ENCODE assay signal across 25 cellular contexts in genomic region chr15:37291920-37292319, GRCh38.
DNase-seq lines count a peak whose midpoint lies in the region; ATAC-seq and TF ChIP-seq lines count a peak whose summit lies in the region.
"Had no signal": no experiment of that assay in that cellular context is flagged by ENCODE, and none has a peak within 500 bp of the region (broad histone marks: within the 10 kb centered on the region; RNA-seq: fewer than 3 reads in every experiment).

No MANE protein-coding gene starts in this region.

- H3K4me2 ChIP-seq in neural cell (ENCODE audit: low read length) = no peak overlapping the region
- H3K4me2 ChIP-seq: GM23338 had no signal

- TF ChIP-seq RAD21 in neural cell (conservative IDR thresholded peaks at IDR 0.05) = no peak

- H3K27ac ChIP-seq in neural cell (ENCODE audit: low read length) = no peak overlapping the region
- H3K27ac ChIP-seq: Peyer's patch, SK-N-MC had no signal

- H3K36me3 ChIP-seq in neural cell (ENCODE audit: insufficient read depth, low read length) = no peaks in the 10 kb centered on the region
- H3K36me3 ChIP-seq: HAP-1, MG63, Peyer's patch had no signal

- DNase-seq in RKO (ENCODE audit: low spot score) = peak; percentile 16
- DNase-seq in epithelial cell of esophagus (ENCODE audit: low read depth) = peak; percentile 3
- no peak for DNase-seq in NOMO-1 treated with DMSO at 0.1 percent for 48 hours (lab: John Stamatoyannopoulos, UW; ENCODE audit: unreplicated experiment)
- no peak for DNase-seq in T-helper 17 cell
- DNase-seq in nucleus accumbens (lab: John Stamatoyannopoulos, UW) = no peak
- no peak for DNase-seq in natural killer cell
- DNase-seq: C1 segment of cervical spinal cord; CD4-positive, alpha-beta memory T cell; COR-L47; DMS79; EL; GDM1; HFFc6; MG63; NCI-H1105 treated with DMSO at 0.1 percent for 48 hours; NCI-H2029; NCI-H69; Peyer's patch; SIG-M5 had no signal

- no peaks in the 10 kb centered on the region for H3F3A ChIP-seq in neural cell (ENCODE audit: insufficient read depth, low read length, poor library complexity, severe bottlenecking)

- H3K79me2 ChIP-seq in neural cell (replicated peaks; ENCODE audit: insufficient read depth, low read length) = no peaks in the 10 kb centered on the region

- H3K27me3 Mint-ChIP-seq in T-helper 17 cell (no peaks in the 10 kb centered on the region), natural killer cell (ENCODE audit: low read depth in 2 of 2) (no peaks in the 10 kb centered on the region)
- H3K27me3 Mint-ChIP-seq: CD4-positive, alpha-beta memory T cell had no signal

- H3K27ac Mint-ChIP-seq in T-helper 17 cell = no peak overlapping the region
- H3K27ac Mint-ChIP-seq in natural killer cell = no peak overlapping the region
- H3K27ac Mint-ChIP-seq: CD4-positive, alpha-beta memory T cell; GM23338; HFFc6 had no signal

- no peaks in the 10 kb centered on the region for H4K20me1 ChIP-seq in neural cell (ENCODE audit: insufficient read depth)

- no peak overlapping the region for H2AFZ ChIP-seq in neural cell (ENCODE audit: low read depth, low read length)
- H2AFZ ChIP-seq: GM23338 had no signal

- H3K9me3 Mint-ChIP-seq in natural killer cell = peaks cover 10 to 14% of the 10 kb centered on the region in 2 donors
- H3K9me3 Mint-ChIP-seq: GM23338, HFFc6 had no signal

- ATAC-seq in T-helper 17 cell (no peak), natural killer cell (no peak)
- ATAC-seq: GM12878, GM23338, K562 had no signal

- no peaks in the 10 kb centered on the region for H3K4me1 Mint-ChIP-seq in T-helper 17 cell
- H3K4me1 Mint-ChIP-seq in natural killer cell = no peaks in the 10 kb centered on the region
- H3K4me1 Mint-ChIP-seq: CD4-positive, alpha-beta memory T cell; GM23338 had no signal

- H3K27me3 ChIP-seq in neural cell (ENCODE audit: insufficient read depth, low read depth, low read length) = no peaks in the 10 kb centered on the region
- H3K27me3 ChIP-seq: MG63, Peyer's patch had no signal

- TF ChIP-seq EP300 in neural cell (conservative IDR thresholded peaks at IDR 0.05; ENCODE audit: poor library complexity, severe bottlenecking) = peak; percentile 6

- intact Hi-C loops in natural killer cell (cut with micrococcal nuclease) = no loop called here

- H3K4me3 Mint-ChIP-seq in T-helper 17 cell (no peak overlapping the region), natural killer cell (no peak overlapping the region)
- H3K4me3 Mint-ChIP-seq: CD4-positive, alpha-beta memory T cell; GM23338; HFFc6 had no signal

- no peaks in the 10 kb centered on the region for H3K9me2 ChIP-seq in neural cell (ENCODE audit: insufficient read depth, low read length)

- H3K9ac ChIP-seq in neural cell (ENCODE audit: low read length) = no peak overlapping the region

- H3K9me3 ChIP-seq in neural cell (ENCODE audit: low read length) (no peaks in the 10 kb centered on the region), T-helper 17 cell (ENCODE audit: control insufficient read depth, low read length, poor library complexity, severe bottlenecking) (peaks cover 2% of the 10 kb centered on the region)
- H3K9me3 ChIP-seq: HAP-1, MG63, Peyer's patch had no signal

- H3K4me3 ChIP-seq in epithelial cell of esophagus (ENCODE audit: low read length) (no peak overlapping the region), neural cell (ENCODE audit: low read length) (no peak overlapping the region)
- H3K4me3 ChIP-seq: GM12878, GM23338, HAP-1, K562, MG63, Peyer's patch, SK-N-MC had no signal

- TF ChIP-seq CTCF in epithelial cell of esophagus (IDR thresholded peaks at IDR 0.05; ENCODE audit: insufficient read depth, low read depth, low read length, missing control alignments) (no peak), neural cell (IDR thresholded peaks at IDR 0.05; ENCODE audit: poor library complexity, severe bottlenecking) (no peak), natural killer cell (IDR thresholded peaks at IDR 0.05) (no peak)

- H3K36me3 Mint-ChIP-seq in T-helper 17 cell (ENCODE audit: low read depth) (no peaks in the 10 kb centered on the region), natural killer cell (no peaks in the 10 kb centered on the region)
- H3K36me3 Mint-ChIP-seq: CD4-positive, alpha-beta memory T cell had no signal

TF ChIP-seq in neural cell, 6 proteins besides CTCF, POLR2A, EP300 and RAD21:
- TF ChIP-seq SMC3 (conservative IDR thresholded peaks at IDR 0.05; ENCODE audit: poor library complexity) (no peak), MXI1 (conservative IDR thresholded peaks at IDR 0.05; ENCODE audit: poor library complexity, severe bottlenecking) (no peak), EZH2 (IDR thresholded peaks at IDR 0.05; ENCODE audit: borderline replicate concordance, insufficient read depth, low read length, poor library complexity, severe bottlenecking) (no peak), POLR2AphosphoS5 (IDR thresholded peaks at IDR 0.05) (no peak), TAF1 (IDR thresholded peaks at IDR 0.05; ENCODE audit: low read depth) (no peak), REST (IDR thresholded peaks at IDR 0.05; ENCODE audit: borderline replicate concordance) (no peak)
TF ChIP-seq in neural cell: peak in this region for 0.

Comparison
In these comparisons a context has a peak if more than half of its experiments do, and no peak if none do; other contexts are left out.
1. DNase-seq: peak in RKO (single experiment) and epithelial cell of esophagus (single experiment); none in NOMO-1 treated with DMSO at 0.1 percent for 48 hours (single experiment), T-helper 17 cell (0 of 3), nucleus accumbens (0 of 56) and natural killer cell (single experiment).